Comparison of ENCODE assay signal across 8 cellular contexts in genomic region chr15:32651229-32651837, GRCh38. TPM values are rescaled to one million over a fixed set of nuclear protein-coding genes. Genes with fewer than 3 reads are reported as not detected.
DNase-seq lines count a peak whose midpoint lies in the region; ATAC-seq and TF ChIP-seq lines count a peak whose summit lies in the region.

No MANE protein-coding gene starts in this region.

- DNase-seq in ELF-1 (ENCODE audit: low read depth, low spot score) (peak; percentile 71), brain microvascular endothelial cell (peak; percentile 56), kidney epithelial cell (ENCODE audit: low read depth) (peak; percentile 34)
- peak; percentile 63 for DNase-seq in Jurkat, Clone E6-1 (ENCODE audit: low read depth, low spot score)
- peak; percentile 19 to 28 for DNase-seq in stimulated activated CD4-positive, alpha-beta T cell treated with anti-CD3 and anti-CD28 coated beads, Interleukin-4, amount 100 ng/mL, for 4 hours

- in situ Hi-C loops in brain microvascular endothelial cell (cut with HindIII; ENCODE audit: low pct_ligation_motif_present, low sequenced_read_pairs), result loop anchor here (25.0 kb wide), 2 partner anchors 161 to 486 kb away; no protein-coding TSS in a partner anchor

- H3K27me3 Mint-ChIP-seq in T-helper 1 cell treated with Interleukin-12 subunit alpha and Interleukin-12 subunit beta and Interleukin-4 antibody, amounts not matched to agents 30 μg/mL and 1 μg/mL, for 36 hours (ENCODE audit: low read depth), result no peaks in the 10 kb centered on the region

- H3K36me3 Mint-ChIP-seq in T-helper 1 cell treated with Interleukin-12 subunit alpha and Interleukin-12 subunit beta and Interleukin-4 antibody, amounts not matched to agents 30 μg/mL and 1 μg/mL, for 36 hours (ENCODE audit: low read depth), result peaks cover 42% of the 10 kb centered on the region

- ATAC-seq in GM21381 (IDR thresholded peaks at IDR 0.05; ENCODE audit: unreplicated experiment), result peak; percentile 84
- no peak for ATAC-seq in GM18520 (IDR thresholded peaks at IDR 0.05; ENCODE audit: unreplicated experiment)

- H3K4me3 Mint-ChIP-seq in T-helper 1 cell treated with Interleukin-12 subunit alpha and Interleukin-12 subunit beta and Interleukin-4 antibody, amounts not matched to agents 30 μg/mL and 1 μg/mL, for 36 hours, result no peak overlapping the region

- H3K27ac ChIP-seq in brain microvascular endothelial cell, result no peak overlapping the region

- H3K9me3 Mint-ChIP-seq in T-helper 1 cell treated with Interleukin-12 subunit alpha and Interleukin-12 subunit beta and Interleukin-4 antibody, amounts not matched to agents 30 μg/mL and 1 μg/mL, for 36 hours, result no peaks in the 10 kb centered on the region

- TF ChIP-seq CTCF in brain microvascular endothelial cell (IDR thresholded peaks at IDR 0.05; ENCODE audit: low read depth, low read length, missing control alignments), result peak; percentile 98
- TF ChIP-seq CTCF in kidney epithelial cell (IDR thresholded peaks at IDR 0.05; ENCODE audit: insufficient read depth, low read length, poor library complexity, severe bottlenecking), result peak; percentile 90

- H3K27ac Mint-ChIP-seq in T-helper 1 cell treated with Interleukin-12 subunit alpha and Interleukin-12 subunit beta and Interleukin-4 antibody, amounts not matched to agents 30 μg/mL and 1 μg/mL, for 36 hours, result peak overlapping the region; percentile 35

- H3K36me3 ChIP-seq in brain microvascular endothelial cell (replicated peaks) (no peaks in the 10 kb centered on the region), kidney epithelial cell (ENCODE audit: control insufficient read depth, insufficient read depth, low read length) (no peaks in the 10 kb centered on the region)

- H3K27me3 ChIP-seq in brain microvascular endothelial cell (replicated peaks) (no peaks in the 10 kb centered on the region), kidney epithelial cell (ENCODE audit: control insufficient read depth, insufficient read depth, low read length) (no peaks in the 10 kb centered on the region)

- no peak overlapping the region for H3K4me3 ChIP-seq in Jurkat, Clone E6-1 (ENCODE audit: low read length)
- H3K4me3 ChIP-seq in brain microvascular endothelial cell (ENCODE audit: low read depth, low read length) (no peak overlapping the region), kidney epithelial cell (ENCODE audit: low read depth, low read length) (no peak overlapping the region)

- peaks cover 8% of the 10 kb centered on the region for H3K4me1 Mint-ChIP-seq in T-helper 1 cell treated with Interleukin-12 subunit alpha and Interleukin-12 subunit beta and Interleukin-4 antibody, amounts not matched to agents 30 μg/mL and 1 μg/mL, for 36 hours (ENCODE audit: low read depth)

RNA-seq across cellular contexts. Expression of gene SCG5, which starts 9.8 kb away (rescaled TPM):
- 0.76 TPM for polyA plus RNA-seq in Jurkat, Clone E6-1 (2012; ENCODE audit: insufficient read depth, insufficient read length)
- 42.5 and 59.1 TPM in 2 replicates for total RNA-seq in kidney epithelial cell

RNA-seq across cellular contexts. Expression of gene ARHGAP11A, which starts 36.0 kb away (rescaled TPM):
- 102 TPM for polyA plus RNA-seq in Jurkat, Clone E6-1 (2012; ENCODE audit: insufficient read depth, insufficient read length)
- 7.5 and 7.7 TPM in 2 replicates for total RNA-seq in kidney epithelial cell

RNA-seq across cellular contexts. Expression of gene GOLGA8N, which starts 58.1 kb away (rescaled TPM):
- 3.4 TPM for polyA plus RNA-seq in Jurkat, Clone E6-1 (2012; ENCODE audit: insufficient read depth, insufficient read length)
- 1.0 and 1.6 TPM in 2 replicates for total RNA-seq in kidney epithelial cell
